Comparison of ENCODE assay signal across 17 cellular contexts in genomic region chr17:43517161-43517560, GRCh38. TPM values are rescaled to one million over a fixed set of nuclear protein-coding genes. Genes with fewer than 3 reads are reported as not detected.
DNase-seq lines count a peak whose midpoint lies in the region; ATAC-seq and TF ChIP-seq lines count a peak whose summit lies in the region.
"Had no signal": no experiment of that assay in that cellular context is flagged by ENCODE, and none has a peak within 500 bp of the region (broad histone marks: within the 10 kb centered on the region; RNA-seq: fewer than 3 reads in every experiment).

No MANE protein-coding gene starts in this region.

- DNase-seq in progenitor cell of endocrine pancreas (ENCODE audit: low spot score, unreplicated experiment) (no peak), NOMO-1 treated with DMSO at 0.1 percent for 48 hours (lab: John Stamatoyannopoulos, UW; ENCODE audit: unreplicated experiment) (no peak), spleen (no peak), endothelial cell (ENCODE audit: low spot score) (no peak), endodermal cell (no peak)
- DNase-seq: activated B cell treated with CpG ODN at 0.5 μM for 24 hours, COR-L47, NCI-H187 treated with DMSO at 0.1 percent for 48 hours, NCI-H774 had no signal

- no peaks in the 10 kb centered on the region for H3K27me3 Mint-ChIP-seq in activated T-helper 17 cell treated with anti-CD3 and anti-CD28 coated beads, Interleukin-2, amount 50 U/mL, for 72 hours
- H3K27me3 Mint-ChIP-seq in progenitor cell of endocrine pancreas (no peaks in the 10 kb centered on the region), endothelial cell (ENCODE audit: unreplicated experiment) (peaks cover 2% of the 10 kb centered on the region), endodermal cell (ENCODE audit: insufficient read depth) (no peaks in the 10 kb centered on the region)
- H3K27me3 Mint-ChIP-seq: activated B cell treated with CpG ODN at 0.5 μM for 24 hours had no signal

- H3K27me3 ChIP-seq in spleen (replicated peaks in 1 of 7), result no peaks in the 10 kb centered on the region
- H3K27me3 ChIP-seq in endodermal cell (ENCODE audit: control insufficient read depth, insufficient read depth, low read length, poor library complexity, severe bottlenecking), result no peaks in the 10 kb centered on the region
- H3K27me3 ChIP-seq: cardiac muscle cell, esophagus muscularis mucosa, tibial nerve had no signal

- 64 to 83% (median 69%) methylated on average over 6 of the region's 6 CpGs for WGBS in spleen, 5 donors
- 86 to 92% methylated on average over 5 to 6 of the region's 6 CpGs for WGBS in endodermal cell (ENCODE audit: insufficient coverage in 1 of 2, insufficient read length in 1 of 2), 2 experiments

- peak overlapping the region; percentile 61 for H3K27ac Mint-ChIP-seq in activated T-helper 17 cell treated with anti-CD3 and anti-CD28 coated beads, Interleukin-2, amount 50 U/mL, for 72 hours
- H3K27ac Mint-ChIP-seq in progenitor cell of endocrine pancreas (peak overlapping the region; percentile 21), endothelial cell (ENCODE audit: unreplicated experiment) (no peak overlapping the region), endodermal cell (no peak overlapping the region)
- H3K27ac Mint-ChIP-seq: activated B cell treated with CpG ODN at 0.5 μM for 24 hours; activated T-cell treated with anti-CD3 and anti-CD28 coated beads, Interleukin-2, amount 50 U/mL, for 72 hours had no signal

- H3K4me3 ChIP-seq in spleen (no peak overlapping the region), endodermal cell (ENCODE audit: low read length) (no peak overlapping the region)
- H3K4me3 ChIP-seq: cardiac muscle cell, esophagus muscularis mucosa, tibial nerve had no signal

- no peak overlapping the region for H3K27ac ChIP-seq in spleen
- no peak overlapping the region for H3K27ac ChIP-seq in endodermal cell (ENCODE audit: low read depth, low read length)
- H3K27ac ChIP-seq: cardiac muscle cell, esophagus muscularis mucosa, tibial nerve had no signal

- peaks cover 9% of the 10 kb centered on the region for H3K4me1 Mint-ChIP-seq in activated T-helper 17 cell treated with anti-CD3 and anti-CD28 coated beads, Interleukin-2, amount 50 U/mL, for 72 hours
- H3K4me1 Mint-ChIP-seq in progenitor cell of endocrine pancreas (ENCODE audit: low read depth) (peaks cover 5% of the 10 kb centered on the region), endothelial cell (ENCODE audit: unreplicated experiment) (peaks cover 8% of the 10 kb centered on the region), endodermal cell (no peaks in the 10 kb centered on the region)
- H3K4me1 Mint-ChIP-seq: activated B cell treated with CpG ODN at 0.5 μM for 24 hours had no signal

- no peak for TF ChIP-seq POLR2A in spleen (IDR thresholded peaks at IDR 0.05)

- intact Hi-C loops in spleen (cut with DNase I; ENCODE audit: low total_unique reads), result no loop called here

- no peaks in the 10 kb centered on the region for H3K9me3 Mint-ChIP-seq in activated T-helper 17 cell treated with anti-CD3 and anti-CD28 coated beads, Interleukin-2, amount 50 U/mL, for 72 hours
- H3K9me3 Mint-ChIP-seq in progenitor cell of endocrine pancreas (ENCODE audit: low read depth) (no peaks in the 10 kb centered on the region), endothelial cell (ENCODE audit: unreplicated experiment) (no peaks in the 10 kb centered on the region), endodermal cell (no peaks in the 10 kb centered on the region)
- H3K9me3 Mint-ChIP-seq: activated B cell treated with CpG ODN at 0.5 μM for 24 hours; activated T-cell treated with anti-CD3 and anti-CD28 coated beads, Interleukin-2, amount 50 U/mL, for 72 hours had no signal

- H3K36me3 Mint-ChIP-seq in activated T-helper 17 cell treated with anti-CD3 and anti-CD28 coated beads, Interleukin-2, amount 50 U/mL, for 72 hours (ENCODE audit: low read depth), result peaks cover 98% of the 10 kb centered on the region
- H3K36me3 Mint-ChIP-seq in progenitor cell of endocrine pancreas (ENCODE audit: insufficient read depth) (peaks cover 29% of the 10 kb centered on the region), endothelial cell (ENCODE audit: low read depth, unreplicated experiment) (peaks cover 37% of the 10 kb centered on the region), endodermal cell (ENCODE audit: low read depth) (peaks cover 66% of the 10 kb centered on the region)

- H3K9me3 ChIP-seq in spleen (no peaks in the 10 kb centered on the region), endodermal cell (ENCODE audit: control insufficient read depth, low read length) (no peaks in the 10 kb centered on the region)
- H3K9me3 ChIP-seq: esophagus muscularis mucosa, tibial nerve had no signal

- no peak overlapping the region for H3K9ac ChIP-seq in endodermal cell (ENCODE audit: extremely low read depth, low read length, poor library complexity, severe bottlenecking)

- ATAC-seq in GM18502 (IDR thresholded peaks at IDR 0.05; ENCODE audit: poor library complexity, unreplicated experiment) (peak; percentile 27), GM21786 (IDR thresholded peaks at IDR 0.05; ENCODE audit: unreplicated experiment) (peak; percentile 26)
- ATAC-seq in activated T-helper 17 cell treated with anti-CD3 and anti-CD28 coated beads, Interleukin-2, amount 50 U/mL, for 72 hours (replicated peaks), result peak; percentile 9
- ATAC-seq: sciatic nerve had no signal

- H3K36me3 ChIP-seq in spleen, result peaks cover 11 to 100% (median 95%) of the 10 kb centered on the region in 6 donors
- H3K36me3 ChIP-seq in endodermal cell (ENCODE audit: control insufficient read depth, insufficient read depth, low read length), result peaks cover 85% of the 10 kb centered on the region

- TF ChIP-seq CTCF in progenitor cell of endocrine pancreas (IDR thresholded peaks at IDR 0.05; ENCODE audit: unreplicated experiment), result no peak
- no peak for TF ChIP-seq CTCF in spleen (IDR thresholded peaks at IDR 0.05 in 8 of 11, conservative IDR thresholded peaks at IDR 0.05 in 3 of 11)
- no peak for TF ChIP-seq CTCF in endothelial cell (IDR thresholded peaks at IDR 0.05; ENCODE audit: unreplicated experiment)
- no peak for TF ChIP-seq CTCF in endodermal cell (conservative IDR thresholded peaks at IDR 0.05)

- H3K4me1 ChIP-seq in spleen, result no peaks in the 10 kb centered on the region
- no peaks in the 10 kb centered on the region for H3K4me1 ChIP-seq in endodermal cell (ENCODE audit: control insufficient read depth, insufficient read depth, low read length)

- H3K4me3 Mint-ChIP-seq in activated T-helper 17 cell treated with anti-CD3 and anti-CD28 coated beads, Interleukin-2, amount 50 U/mL, for 72 hours, result no peak overlapping the region
- H3K4me3 Mint-ChIP-seq in progenitor cell of endocrine pancreas (ENCODE audit: low read depth) (no peak overlapping the region), endothelial cell (ENCODE audit: unreplicated experiment) (no peak overlapping the region), endodermal cell (no peak overlapping the region)
- H3K4me3 Mint-ChIP-seq: activated B cell treated with CpG ODN at 0.5 μM for 24 hours had no signal

RNA-seq across cellular contexts. Expression of gene ETV4, which starts 29.0 kb away (rescaled TPM):
- under 1 TPM; 0.56 to 0.61 TPM for total RNA-seq in activated T-helper 17 cell treated with anti-CD3 and anti-CD28 coated beads, Interleukin-2, amount 50 U/mL, for 72 hours
- total RNA-seq in progenitor cell of endocrine pancreas (79.5 and 84.3 TPM in 2 replicates), spleen (under 1 TPM in 4 of 7 donors, not detected in 3; 0.17 to 0.97 (median 0.74) TPM), endothelial cell (ENCODE audit: unreplicated experiment) (37.1 TPM), endodermal cell (10 to 100 TPM; 51.1 to 83.0 TPM)
- under 1 TPM; 0.37 to 0.53 (median 0.51) TPM for polyA plus RNA-seq in spleen
- 28.1 TPM for polyA plus RNA-seq in endodermal cell (2013, experiment 1 of 2)
- polyA plus RNA-seq in endodermal cell (2013, experiment 2 of 2), result 38.7 TPM
- total RNA-seq: activated B cell treated with CpG ODN at 0.5 μM for 24 hours had no signal

RNA-seq across cellular contexts. Expression of gene DHX8, which starts 33.4 kb away (rescaled TPM):
- total RNA-seq in activated T-helper 17 cell treated with anti-CD3 and anti-CD28 coated beads, Interleukin-2, amount 50 U/mL, for 72 hours, result 10 to 100 TPM; 34.0 to 51.1 TPM
- total RNA-seq in progenitor cell of endocrine pancreas (55.2 and 60.6 TPM in 2 replicates), spleen (10 to 100 TPM; 37.8 to 63.3 (median 55.4) TPM), endothelial cell (ENCODE audit: unreplicated experiment) (54.1 TPM), endodermal cell (10 to 100 TPM; 53.3 to 57.1 TPM)
- 10 to 100 TPM; 20.4 to 25.6 (median 22.8) TPM for polyA plus RNA-seq in spleen
- 33.7 TPM for polyA plus RNA-seq in endodermal cell (2013, experiment 1 of 2)
- 32.4 TPM for polyA plus RNA-seq in endodermal cell (2013, experiment 2 of 2)

Comparison
In these comparisons a context has a peak if more than half of its experiments do, and no peak if none do; other contexts are left out.
1. H3K27ac Mint-ChIP-seq: peak in activated T-helper 17 cell treated with anti-CD3 and anti-CD28 coated beads, Interleukin-2, amount 50 U/mL, for 72 hours (single experiment) and progenitor cell of endocrine pancreas (single experiment); none in endothelial cell (single experiment) and endodermal cell (single experiment).
2. RNA of gene ETV4, which starts 29.0 kb away (total RNA-seq): 79.5 to 84.3 TPM in progenitor cell of endocrine pancreas, 51.1 to 83.0 TPM in endodermal cell and 37.1 TPM in endothelial cell (single experiment); 0.56 to 0.61 TPM in activated T-helper 17 cell treated with anti-CD3 and anti-CD28 coated beads, Interleukin-2, amount 50 U/mL, for 72 hours and 0.17 to 0.97 TPM in spleen; every median in the first group is over 10 times any median in the second.
3. Peak in every context shown above with its lines, with median percentiles within 50 percentile points of each other: ATAC-seq.